Comparison of ENCODE assay signal across 8 cellular contexts in the genomic region with DNA sequence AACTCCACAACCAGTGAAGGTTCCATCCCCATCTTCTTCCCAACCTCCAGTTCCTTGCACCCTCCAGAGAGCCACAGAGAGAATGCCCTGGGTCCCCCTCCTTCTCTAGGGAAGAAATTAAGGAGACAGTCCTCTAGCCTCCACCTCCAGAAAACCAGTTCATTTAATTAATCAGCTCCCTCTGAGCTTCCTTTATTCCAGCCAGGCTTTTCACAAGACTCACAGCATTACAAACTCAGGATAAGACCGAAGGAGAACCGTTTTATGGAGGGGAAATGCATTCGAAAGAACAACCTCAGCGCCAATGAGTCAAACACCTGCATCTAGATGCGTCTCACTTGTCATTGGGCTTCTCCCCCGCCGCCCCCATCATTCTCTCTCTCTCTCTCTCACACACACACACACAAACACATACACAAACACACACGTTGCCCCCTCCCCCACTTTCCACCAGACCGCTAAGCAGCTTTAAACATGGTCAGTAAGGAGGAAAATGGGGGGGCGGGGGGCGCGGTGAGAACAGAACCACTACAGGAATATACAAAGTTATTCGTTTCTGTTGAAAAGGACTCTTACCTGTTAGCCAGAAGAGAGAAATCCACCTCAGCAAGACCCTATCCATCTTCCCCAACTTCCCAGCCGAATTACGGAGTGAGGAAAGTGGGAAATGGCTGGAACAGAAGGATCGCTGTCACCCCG. TPM values are rescaled to one million over a fixed set of nuclear protein-coding genes. Genes with fewer than 3 reads are reported as not detected.
A peak's percentile ranks its signal among the peaks of the same experiment; 100 is the strongest.
DNase-seq lines count a peak whose midpoint lies in the region; ATAC-seq and TF ChIP-seq lines count a peak whose summit lies in the region.

No MANE protein-coding gene starts in this region.

- peaks cover 41% of the 10 kb centered on the region for H3K4me1 ChIP-seq in neural progenitor cell
- peaks cover 3 to 11% (median 8%) of the 10 kb centered on the region in 4 donors for H3K4me1 ChIP-seq in upper lobe of left lung

- POLR2A ChIA-PET in T-cell (lab: Charles Lee), result interaction anchor here in 1 of 2 donors (0.6 kb wide), 1 partner anchor 116 kb away, joined by 3 read pairs; the partner anchor contains the start of gene GPA33

- no peak for TF ChIP-seq POLR2A in upper lobe of left lung (IDR thresholded peaks at IDR 0.05)

- H3K27me3 ChIP-seq in neural progenitor cell (peaks cover 63% of the 10 kb centered on the region), upper lobe of left lung (peaks cover 0 to 7% (median 3%) of the 10 kb centered on the region in 4 donors)

- H3K9me3 Mint-ChIP-seq in T-cell (no peaks in the 10 kb centered on the region), neural progenitor cell (no peaks in the 10 kb centered on the region)

- no peak for TF ChIP-seq CTCF in neural progenitor cell (IDR thresholded peaks at IDR 0.05)
- TF ChIP-seq CTCF in upper lobe of left lung (IDR thresholded peaks at IDR 0.05), result no peak

- H3F3A ChIP-seq in neural progenitor cell (ENCODE audit: low read depth), result peaks cover 24% of the 10 kb centered on the region

- H3K27ac ChIP-seq in neural progenitor cell, result no peak overlapping the region
- no peak overlapping the region for H3K27ac ChIP-seq in upper lobe of left lung

- H3K36me3 ChIP-seq in neural progenitor cell (no peaks in the 10 kb centered on the region), upper lobe of left lung (no peaks in the 10 kb centered on the region)

- H3K4me3 Mint-ChIP-seq in T-cell (peak overlapping the region; percentile 80 to 86 (median 83)), neural progenitor cell (peak overlapping the region; percentile 99)

- ATAC-seq in T-cell (replicated peaks in 1 of 4) (peak; percentile 12 to 40 (median 29)), upper lobe of left lung (ENCODE audit: low FRiP score in 2 of 2) (no peak), HG02623 (IDR thresholded peaks at IDR 0.05; ENCODE audit: unreplicated experiment) (no peak)

- H3K79me2 ChIP-seq in neural progenitor cell (ENCODE audit: low read depth), result no peaks in the 10 kb centered on the region

- no peak for TF ChIP-seq EP300 in upper lobe of left lung (IDR thresholded peaks at IDR 0.05)

- peaks cover 21 to 34% (median 28%) of the 10 kb centered on the region in 3 donors for H3K4me1 Mint-ChIP-seq in T-cell
- peaks cover 62% of the 10 kb centered on the region for H3K4me1 Mint-ChIP-seq in neural progenitor cell

- peak overlapping the region; percentile 97 for H2AFZ ChIP-seq in neural progenitor cell (replicated peaks)

- H3K27ac Mint-ChIP-seq in T-cell, result peak overlapping the region in 1 of 2 donors; percentile 68
- H3K27ac Mint-ChIP-seq in neural progenitor cell, result peak overlapping the region; percentile 93

- DNase-seq in activated gamma-delta T cell treated with anti-CD3 and anti-CD28 coated beads, Interleukin-2, amount 50 U/mL, for 16 hours (ENCODE audit: low read depth), result peak; percentile 13
- DNase-seq in activated gamma-delta T cell (lab: John Stamatoyannopoulos, UW) (no peak), T-cell (peak in 11 of 34 experiments; percentile 2 to 15 (median 8)), dermis blood vessel endothelial cell (peak; percentile 5), neural progenitor cell (ENCODE audit: low spot score) (peak; percentile 37), upper lobe of left lung (no peak)
- no peak for DNase-seq in effector CD4-positive, alpha-beta T cell

- CTCF ChIA-PET in T-cell (lab: Charles Lee), result interaction anchor here (0.6 to 1.1 kb wide), 6 partner anchors 11 to 160 kb away, joined by 3 to 5 read pairs (median 3); no protein-coding TSS in a partner anchor

- H4K20me1 ChIP-seq in neural progenitor cell (ENCODE audit: low read depth), result no peaks in the 10 kb centered on the region

- no peak overlapping the region for H3K9ac ChIP-seq in neural progenitor cell

- H3K4me2 ChIP-seq in neural progenitor cell, result peak overlapping the region; percentile 91

- H3K36me3 Mint-ChIP-seq in T-cell (no peaks in the 10 kb centered on the region), neural progenitor cell (peaks cover 5% of the 10 kb centered on the region)

- WGBS in upper lobe of left lung, 2 donors, result 3 to 4% methylated on average over 15 to 17 of the region's 17 CpGs

- peaks cover 0 to 36% of the 10 kb centered on the region in 2 donors for H3K27me3 Mint-ChIP-seq in T-cell
- peaks cover 3% of the 10 kb centered on the region for H3K27me3 Mint-ChIP-seq in neural progenitor cell (ENCODE audit: insufficient read depth, low read depth)

- H3K9me3 ChIP-seq in neural progenitor cell (ENCODE audit: low read depth) (no peaks in the 10 kb centered on the region), upper lobe of left lung (no peaks in the 10 kb centered on the region)

- H3K4me3 ChIP-seq in neural progenitor cell (peak overlapping the region; percentile 83), upper lobe of left lung (peak overlapping the region in 3 of 4 donors; percentile 68 to 86 (median 68))

RNA-seq across cellular contexts. Expression of gene ILDR2, which starts 0.5 kb away (rescaled TPM):
- total RNA-seq in T-cell (under 1 TPM; 0.13 to 0.61 (median 0.30) TPM), dermis blood vessel endothelial cell (under 0.01 and 1.0 TPM in 2 replicates), neural progenitor cell (ENCODE audit: low replicate concordance) (34.3 and 42.1 TPM in 2 replicates), upper lobe of left lung (1 to 10 TPM in 3 of 6 donors, under 1 TPM in 3; under 0.01 to 3.3 (median 0.84) TPM)

RNA-seq across cellular contexts. Expression of gene MAEL, which starts 14.3 kb away (rescaled TPM):
- not detected for total RNA-seq in T-cell
- not detected in 2 replicates for total RNA-seq in dermis blood vessel endothelial cell
- 1.2 TPM in 1 of 2 replicates, not detected in the other for total RNA-seq in neural progenitor cell (ENCODE audit: low replicate concordance)
- not detected for total RNA-seq in upper lobe of left lung

Comparison
In these comparisons a context has a peak if more than half of its experiments do, and no peak if none do; other contexts are left out.
1. DNase-seq: peak in activated gamma-delta T cell treated with anti-CD3 and anti-CD28 coated beads, Interleukin-2, amount 50 U/mL, for 16 hours (single experiment), dermis blood vessel endothelial cell (single experiment) and neural progenitor cell (single experiment); none in activated gamma-delta T cell (single experiment), upper lobe of left lung (0 of 2) and effector CD4-positive, alpha-beta T cell (single experiment).
2. ATAC-seq: peak in T-cell (4 of 4); none in upper lobe of left lung (0 of 2) and HG02623 (single experiment).